In genomic region chr10:28840202-28840601, GRCh38 we compare ENCODE assay signal across 29 cellular contexts.
DNase-seq lines count a peak whose midpoint lies in the region; ATAC-seq and TF ChIP-seq lines count a peak whose summit lies in the region.
"Had no signal": no experiment of that assay in that cellular context is flagged by ENCODE, and none has a peak within 500 bp of the region (broad histone marks: within the 10 kb centered on the region; RNA-seq: fewer than 3 reads in every experiment).

No MANE protein-coding gene starts in this region.

- peak overlapping the region; percentile 46; the same call in 1 of the 2 replicates for H3K18ac ChIP-seq in IMR-90 (ENCODE audit: low read depth, low read length)

- H3K4me3 ChIP-seq in IMR-90 (ENCODE audit: insufficient read depth, low read depth, low read length) (no peak overlapping the region), right cardiac atrium (ENCODE audit: low read length) (no peak overlapping the region), gastrocnemius medialis (no peak overlapping the region), transverse colon (no peak overlapping the region)
- H3K4me3 ChIP-seq: neural progenitor cell, testis had no signal

- H3K27me3 Mint-ChIP-seq in Calu3 (ENCODE audit: unreplicated experiment) = no peaks in the 10 kb centered on the region
- H3K27me3 Mint-ChIP-seq in naive thymus-derived CD8-positive, alpha-beta T cell = peaks cover 7 to 23% (median 16%) of the 10 kb centered on the region in 5 donors
- H3K27me3 Mint-ChIP-seq: activated B cell treated with CpG ODN at 0.5 μM for 24 hours had no signal

- no peak overlapping the region for H4K5ac ChIP-seq in IMR-90 (ENCODE audit: low read depth, low read length)

- peak overlapping the region; percentile 3 for H2BK120ac ChIP-seq in IMR-90 (ENCODE audit: low read depth, low read length)

- H3K56ac ChIP-seq in IMR-90 (ENCODE audit: extremely low read depth, insufficient read depth, low read length) = no peak overlapping the region

- H3K27me3 ChIP-seq in IMR-90 (ENCODE audit: control insufficient read depth, insufficient read depth, low read length) (no peaks in the 10 kb centered on the region), right cardiac atrium (ENCODE audit: control insufficient read depth, insufficient read depth) (no peaks in the 10 kb centered on the region), gastrocnemius medialis (no peaks in the 10 kb centered on the region), transverse colon (no peaks in the 10 kb centered on the region)
- H3K27me3 ChIP-seq: neural progenitor cell, testis had no signal

- peaks cover 12% of the 10 kb centered on the region for H3K4me1 Mint-ChIP-seq in Calu3 (ENCODE audit: low read depth, unreplicated experiment)
- H3K4me1 Mint-ChIP-seq in naive thymus-derived CD8-positive, alpha-beta T cell = no peaks in the 10 kb centered on the region
- H3K4me1 Mint-ChIP-seq: activated B cell treated with CpG ODN at 0.5 μM for 24 hours had no signal

- H3K9me1 ChIP-seq in IMR-90 (ENCODE audit: insufficient read depth, low read length) = peaks cover 5% of the 10 kb centered on the region

- BruUV-seq in IMR-90 (replicated peaks; lab: Mats Ljungman, UMichigan) (no TSS peak), Calu3 (replicated peaks; lab: Mats Ljungman, UMichigan) (no TSS peak)

- peaks cover 13% of the 10 kb centered on the region for H3K9me3 ChIP-seq in IMR-90 (ENCODE audit: control insufficient read depth, insufficient read depth, low read length)
- peaks cover 2% of the 10 kb centered on the region for H3K9me3 ChIP-seq in right cardiac atrium (ENCODE audit: control insufficient read depth, low read length)
- no peaks in the 10 kb centered on the region for H3K9me3 ChIP-seq in gastrocnemius medialis
- H3K9me3 ChIP-seq in transverse colon = peaks cover 0 to 2% of the 10 kb centered on the region in 2 donors
- H3K9me3 ChIP-seq: testis had no signal

- TF ChIP-seq POLR2A in IMR-90 (IDR thresholded peaks at IDR 0.05; ENCODE audit: low read depth, low read length) (no peak), gastrocnemius medialis (IDR thresholded peaks at IDR 0.05) (no peak), transverse colon (IDR thresholded peaks at IDR 0.05) (no peak)

- peak overlapping the region; percentile 65 for H2BK20ac ChIP-seq in IMR-90 (ENCODE audit: low read depth, low read length)

- no peaks in the 10 kb centered on the region for H3K36me3 Mint-ChIP-seq in Calu3 (ENCODE audit: insufficient read depth, unreplicated experiment)
- no peaks in the 10 kb centered on the region for H3K36me3 Mint-ChIP-seq in naive thymus-derived CD8-positive, alpha-beta T cell
- H3K36me3 Mint-ChIP-seq: activated naive CD8-positive, alpha-beta T cell; neural progenitor cell had no signal

- peak overlapping the region; percentile 65 for H3K4ac ChIP-seq in IMR-90 (ENCODE audit: low read depth, low read length)

- TF ChIP-seq CTCF in C4-2B (conservative IDR thresholded peaks at IDR 0.05) (no peak), IMR-90 (conservative IDR thresholded peaks at IDR 0.05; ENCODE audit: low read depth, low read length) (no peak), gastrocnemius medialis (IDR thresholded peaks at IDR 0.05 in 4 of 5, conservative IDR thresholded peaks at IDR 0.05 in 1 of 5) (no peak), Calu3 (IDR thresholded peaks at IDR 0.05; ENCODE audit: unreplicated experiment) (no peak), transverse colon (IDR thresholded peaks at IDR 0.05) (no peak)

- H2AK9ac ChIP-seq in IMR-90 (replicated peaks; ENCODE audit: low read depth, low read length, poor library complexity) = no peak overlapping the region

- no peak overlapping the region for H3K14ac ChIP-seq in IMR-90 (replicated peaks; ENCODE audit: low read depth, low read length)

- H3K4me3 Mint-ChIP-seq in Calu3 (ENCODE audit: low read depth, unreplicated experiment) = no peak overlapping the region
- no peak overlapping the region for H3K4me3 Mint-ChIP-seq in naive thymus-derived CD8-positive, alpha-beta T cell
- H3K4me3 Mint-ChIP-seq: activated B cell treated with CpG ODN at 0.5 μM for 24 hours; activated naive CD8-positive, alpha-beta T cell; activated T-cell treated with anti-CD3 and anti-CD28 coated beads, Interleukin-2, amount 50 U/mL, for 24 hours; effector memory CD8-positive, alpha-beta T cell; neural progenitor cell; stimulated activated naive CD8-positive, alpha-beta T cell treated with anti-CD3 and anti-CD28 coated beads, Interleukin-15, Interleukin-2, amounts not matched to agents 100 ng/mL and 50 ng/mL, for 24 hours had no signal

- peak overlapping the region; percentile 73 for H3K27ac ChIP-seq in C4-2B
- H3K27ac ChIP-seq in IMR-90 (ENCODE audit: insufficient read depth, low read length) = no peak overlapping the region
- H3K27ac ChIP-seq in right cardiac atrium (ENCODE audit: low read length) = peak overlapping the region; percentile 72
- H3K27ac ChIP-seq in gastrocnemius medialis = peak overlapping the region; percentile 29 to 74 (median 70)
- H3K27ac ChIP-seq in transverse colon = peak overlapping the region in 1 of 4 donors; percentile 5
- H3K27ac ChIP-seq: foreskin keratinocyte, KMS-11, neural progenitor cell, parathyroid adenoma had no signal

- H3K23ac ChIP-seq in IMR-90 (ENCODE audit: low read depth, low read length) = no peak overlapping the region; the same call in 1 of the 2 replicates

- no peak overlapping the region for H3K27ac Mint-ChIP-seq in Calu3 (ENCODE audit: unreplicated experiment)
- no peak overlapping the region for H3K27ac Mint-ChIP-seq in naive thymus-derived CD8-positive, alpha-beta T cell
- H3K27ac Mint-ChIP-seq: activated B cell treated with CpG ODN at 0.5 μM for 24 hours; activated naive CD8-positive, alpha-beta T cell; activated T-cell treated with anti-CD3 and anti-CD28 coated beads, Interleukin-2, amount 50 U/mL, for 24 hours; effector memory CD8-positive, alpha-beta T cell; neural progenitor cell; stimulated activated naive CD8-positive, alpha-beta T cell treated with anti-CD3 and anti-CD28 coated beads, Interleukin-15, Interleukin-2, amounts not matched to agents 100 ng/mL and 50 ng/mL, for 24 hours had no signal

- H3K79me1 ChIP-seq in IMR-90 (ENCODE audit: low read depth in 1 of 2, low read length in 2 of 2) = no peaks in the 10 kb centered on the region

- H4K20me1 ChIP-seq in IMR-90 (ENCODE audit: insufficient read depth, low read length) = peaks cover 5% of the 10 kb centered on the region; the same call in 1 of the 2 replicates

- H2BK5ac ChIP-seq in IMR-90 (ENCODE audit: low read depth, low read length, poor library complexity, severe bottlenecking) = no peak overlapping the region

- H3K9me3 Mint-ChIP-seq in Calu3 (ENCODE audit: low read depth, unreplicated experiment) = peaks cover 3% of the 10 kb centered on the region
- peaks cover 0 to 9% (median 0%) of the 10 kb centered on the region in 9 donors for H3K9me3 Mint-ChIP-seq in naive thymus-derived CD8-positive, alpha-beta T cell
- H3K9me3 Mint-ChIP-seq: activated B cell treated with CpG ODN at 0.5 μM for 24 hours; activated T-cell treated with anti-CD3 and anti-CD28 coated beads, Interleukin-2, amount 50 U/mL, for 24 hours; effector memory CD8-positive, alpha-beta T cell; neural progenitor cell; stimulated activated naive CD8-positive, alpha-beta T cell treated with anti-CD3 and anti-CD28 coated beads, Interleukin-15, Interleukin-2, amounts not matched to agents 100 ng/mL and 50 ng/mL, for 24 hours had no signal

- DNase-seq in IMR-90 = no peak
- DNase-seq in right cardiac atrium = no peak
- DNase-seq in gastrocnemius medialis = no peak
- no peak for DNase-seq in Calu3
- DNase-seq in transverse colon = no peak
- no peak for DNase-seq in naive thymus-derived CD8-positive, alpha-beta T cell
- DNase-seq: activated B cell treated with CpG ODN at 0.5 μM for 24 hours; activated CD4-positive, alpha-beta T cell treated with anti-CD3 and anti-CD28 coated beads, Interleukin-2, amount 50 U/mL, for 1 hour; activated effector memory CD4-positive, alpha-beta T cell treated with anti-CD3 and anti-CD28 coated beads, Interleukin-2, amount 50 U/mL, for 16 hours; activated T-cell treated with anti-CD3 and anti-CD28 coated beads, Interleukin-2, amount 50 U/mL, for 24 hours; anterior cingulate cortex; central memory CD4-positive, alpha-beta T cell; DMS79 treated with DMSO at 0.1 percent for 48 hours; effector memory CD8-positive, alpha-beta T cell; foreskin keratinocyte; GDM1; MM.1S; NCI-H1930; NCI-H524; RPMI8226; stimulated activated CD8-positive, alpha-beta memory T cell treated with anti-CD3 and anti-CD28 coated beads, Interleukin-4, amount 100 ng/mL, for 48 hours had no signal

- in situ Hi-C loops in IMR-90 (cut with MboI; ENCODE audit: low sequenced_read_pairs) = no loop called here
- in situ Hi-C loops in gastrocnemius medialis (cut with MboI; ENCODE audit: low sequenced_read_pairs in 4 of 4) = no loop called here
- in situ Hi-C loops in transverse colon (cut with MboI; ENCODE audit: low pct_ligation_motif_present in 1 of 4, low pct_unique_long_range_greater_than_20kb in 1 of 4, low sequenced_read_pairs in 3 of 4) = no loop called here

- H3K36me3 ChIP-seq in IMR-90 (ENCODE audit: control insufficient read depth, insufficient read depth, low read length) = no peaks in the 10 kb centered on the region
- no peaks in the 10 kb centered on the region for H3K36me3 ChIP-seq in gastrocnemius medialis
- H3K36me3 ChIP-seq in transverse colon = no peaks in the 10 kb centered on the region
- H3K36me3 ChIP-seq: neural progenitor cell had no signal

- H3K4me1 ChIP-seq in IMR-90 (ENCODE audit: control insufficient read depth, insufficient read depth, low read length) (peaks cover 12% of the 10 kb centered on the region), right cardiac atrium (ENCODE audit: control insufficient read depth, insufficient read depth, low read length) (peaks cover 9% of the 10 kb centered on the region), gastrocnemius medialis (peaks cover 27 to 30% of the 10 kb centered on the region in 2 donors), transverse colon (peaks cover 0 to 10% (median 0%) of the 10 kb centered on the region in 4 donors)
- H3K4me1 ChIP-seq: foreskin keratinocyte, neural progenitor cell had no signal

- no peak for TF ChIP-seq RAD21 in IMR-90 (IDR thresholded peaks at IDR 0.05; ENCODE audit: low read length)

- intact Hi-C loops in IMR-90 (cut with micrococcal nuclease) (loop anchor here (2.0 to 5.0 kb wide), 5 partner anchors 67 to 462 kb away; no protein-coding TSS in a partner anchor), right cardiac atrium (cut with DNase I) (no loop called here), gastrocnemius medialis (cut with DNase I; ENCODE audit: low total_unique reads) (no loop called here), Calu3 (cut with micrococcal nuclease; ENCODE audit: unreplicated experiment) (no loop called here), transverse colon (cut with DNase I; ENCODE audit: low total_unique reads) (no loop called here)

- no peak overlapping the region for H3K9ac ChIP-seq in IMR-90 (ENCODE audit: low read depth, low read length)
- H3K9ac ChIP-seq: KMS-11, neural progenitor cell, parathyroid adenoma had no signal

- TF ChIP-seq EP300 in transverse colon (IDR thresholded peaks at IDR 0.05; ENCODE audit: low read depth) = no peak

- peak overlapping the region; percentile 23; the same call in 1 of the 2 replicates for H4K91ac ChIP-seq in IMR-90 (ENCODE audit: insufficient read depth, low read depth, low read length)

- H3K4me2 ChIP-seq in IMR-90 (ENCODE audit: low read depth, low read length) = no peak overlapping the region
- H3K4me2 ChIP-seq: KMS-11, neural progenitor cell had no signal

- POLR2A ChIA-PET in IMR-90 (lab: Charles Lee; ENCODE audit: unreplicated experiment) = interaction anchor here (0.7 kb wide), 1 partner anchor 11 kb away, joined by 4 read pairs; no protein-coding TSS in a partner anchor
- POLR2A ChIA-PET in naive thymus-derived CD8-positive, alpha-beta T cell (lab: Charles Lee) = no interaction called here

- CTCF ChIA-PET in IMR-90 (lab: Yijun Ruan, JAX) = interaction anchor here (1.0 to 2.1 kb wide), 2 partner anchors 176 to 287 kb away, joined by 4 to 7 read pairs; no protein-coding TSS in a partner anchor
- CTCF ChIA-PET in Calu3 (lab: Charles Lee) = interaction anchor here (0.6 kb wide), 1 partner anchor 248 kb away, joined by 6 read pairs; no protein-coding TSS in a partner anchor

- no peak for ATAC-seq in IMR-90 (ENCODE audit: low read depth)
- ATAC-seq in right cardiac atrium = no peak
- no peak for ATAC-seq in gastrocnemius medialis
- ATAC-seq in naive thymus-derived CD8-positive, alpha-beta T cell = no peak
- ATAC-seq: effector memory CD8-positive, alpha-beta T cell; esophagus mucosa; foreskin keratinocyte had no signal

- no peak overlapping the region for H4K8ac ChIP-seq in IMR-90 (ENCODE audit: low read depth in 2 of 2, low read length in 2 of 2)

- peak overlapping the region; percentile 40 for H2AK5ac ChIP-seq in IMR-90 (ENCODE audit: low read depth, low read length)

- dilution Hi-C loops in IMR-90 (cut with HindIII; ENCODE audit: low sequenced_read_pairs, unreplicated experiment) = no loop called here

- H2BK15ac ChIP-seq in IMR-90 (ENCODE audit: low read depth, low read length) = peak overlapping the region; percentile 17; the same call in 1 of the 3 replicates

- 50% methylated on average over 3 of the region's 6 CpGs; no CpG with 5 or more reads in 1 of the 2 experiments for WGBS in IMR-90 (ENCODE audit: extremely low coverage in 2 of 2, insufficient read length in 1 of 2), 2 experiments
- WGBS in right cardiac atrium = 62% methylated on average over 6 of the region's 6 CpGs
- WGBS in transverse colon (ENCODE audit: low coverage in 1 of 2), 2 donors = 79 to 100% methylated on average over 1 to 6 of the region's 6 CpGs

- no peak overlapping the region for H2AFZ ChIP-seq in IMR-90 (replicated peaks; ENCODE audit: low read length, poor library complexity)
- H2AFZ ChIP-seq: neural progenitor cell, parathyroid adenoma had no signal
